ENCODE assay signal across 30 cellular contexts in genomic region chr7:158563911-158564647, GRCh38. TPM values are rescaled to one million over a fixed set of nuclear protein-coding genes. Genes with fewer than 3 reads are reported as not detected.
"Had no signal": no experiment of that assay in that cellular context is flagged by ENCODE, and none has a peak within 500 bp of the region (broad histone marks: within the 10 kb centered on the region; RNA-seq: fewer than 3 reads in every experiment).

No MANE protein-coding gene starts in this region.

- H3K4me3 Mint-ChIP-seq: central memory CD8-positive, alpha-beta T cell; endodermal cell; mesothelial cell of epicardium; naive thymus-derived CD4-positive, alpha-beta T cell had no signal

- H3K9me3 Mint-ChIP-seq: central memory CD8-positive, alpha-beta T cell; mesothelial cell of epicardium had no signal

- H3K4me3 ChIP-seq: dorsolateral prefrontal cortex, esophagus muscularis mucosa, gastroesophageal sphincter, heart left ventricle, hepatocyte, pancreas, right lobe of liver, smooth muscle cell, thoracic aorta, tibial nerve, upper lobe of left lung had no signal

- H3K27ac ChIP-seq: esophagus muscularis mucosa, foreskin keratinocyte, gastroesophageal sphincter, heart left ventricle, hepatocyte, neutrophil, pancreas, right lobe of liver, thoracic aorta, tibial nerve, upper lobe of left lung had no signal

- H3K4me2 ChIP-seq: hepatocyte, smooth muscle cell had no signal

- H3K4me1 ChIP-seq: esophagus muscularis mucosa, foreskin keratinocyte, gastroesophageal sphincter, heart left ventricle, right lobe of liver, tibial nerve, upper lobe of left lung had no signal

- H3K36me3 Mint-ChIP-seq: mesothelial cell of epicardium; naive thymus-derived CD4-positive, alpha-beta T cell had no signal

- H3K4me1 Mint-ChIP-seq: central memory CD8-positive, alpha-beta T cell; mesothelial cell of epicardium; naive thymus-derived CD4-positive, alpha-beta T cell had no signal

- H3K9me3 ChIP-seq: esophagus muscularis mucosa, gastroesophageal sphincter, heart left ventricle, neutrophil, pancreas, right lobe of liver, thoracic aorta, tibial nerve, upper lobe of left lung had no signal

- H3K79me2 ChIP-seq: hepatocyte had no signal

- ATAC-seq: foreskin keratinocyte; gastroesophageal sphincter; heart left ventricle; left lobe of liver; naive thymus-derived CD4-positive, alpha-beta T cell; pancreas; right lobe of liver had no signal

- FAIRE-seq: endothelial cell of umbilical vein, kidney, pancreas, urothelium cell line had no signal

- DNase-seq: cortex of kidney; effector CD4-positive, alpha-beta T cell; endodermal cell; foreskin keratinocyte; heart left ventricle; kidney; mesenchymal stem cell; naive thymus-derived CD4-positive, alpha-beta T cell; pancreas; right lobe of liver; stimulated activated CD4-positive, alpha-beta T cell treated with anti-CD3 and anti-CD28 coated beads, Interleukin-12 subunit alpha, Interleukin-12 subunit beta, amount 100 ng/mL, for 4 hours; stimulated activated CD4-positive, alpha-beta T cell treated with anti-CD3 and anti-CD28 coated beads, Interleukin-1b, Interleukin-23, amount 100 ng/mL, for 48 hours; stimulated activated CD4-positive, alpha-beta T cell treated with anti-CD3 and anti-CD28 coated beads, Interleukin-4, amount 100 ng/mL, for 1 hour; stimulated activated CD8-positive, alpha-beta memory T cell treated with anti-CD3 and anti-CD28 coated beads, Interleukin-4, amount 100 ng/mL, for 48 hours; stimulated activated naive CD4-positive, alpha-beta T cell treated with Interleukin-2 at 50 U/mL for 16 hours; upper lobe of left lung had no signal

- H3K27me3 ChIP-seq: pancreas had no signal

- H2AFZ ChIP-seq: hepatocyte had no signal

- H3K27ac Mint-ChIP-seq: endodermal cell; mesothelial cell of epicardium; naive thymus-derived CD4-positive, alpha-beta T cell; progenitor cell of endocrine pancreas had no signal

- H3K36me3 ChIP-seq: esophagus muscularis mucosa, gastroesophageal sphincter, heart left ventricle, neutrophil, pancreas, right lobe of liver, thoracic aorta, tibial nerve, upper lobe of left lung had no signal

RNA-seq across cellular contexts. Expression of gene PTPRN2, which starts 23.5 kb away (rescaled TPM):
- total RNA-seq: foreskin keratinocyte had no signal
- polyA plus RNA-seq: foreskin keratinocyte had no signal
